In genomic region chr1:109281680-109282496, GRCh38 we compare ENCODE assay signal across 8 cellular contexts. TPM values are rescaled to one million over a fixed set of nuclear protein-coding genes. Genes with fewer than 3 reads are reported as not detected.
DNase-seq lines count a peak whose midpoint lies in the region; ATAC-seq, FAIRE-seq and TF ChIP-seq lines count a peak whose summit lies in the region.

No MANE protein-coding gene starts in this region.

- H3K27me3 Mint-ChIP-seq in astrocyte (ENCODE audit: low read depth, unreplicated experiment), result no peaks in the 10 kb centered on the region

- peak overlapping the region; percentile 31 for H3K27ac ChIP-seq in AG04450 (ENCODE audit: low read depth, low read length)
- no peak overlapping the region for H3K27ac ChIP-seq in HUES48 (ENCODE audit: low read depth, low read length)
- peak overlapping the region; percentile 11 for H3K27ac ChIP-seq in astrocyte (ENCODE audit: low read depth, low read length)
- H3K27ac ChIP-seq in lower lobe of right lung, result peak overlapping the region; percentile 64
- no peak overlapping the region for H3K27ac ChIP-seq in gastrocnemius medialis

- peak overlapping the region; percentile 93 for H3K4me3 ChIP-seq in AG04450 (ENCODE audit: low read depth, low read length)
- peak overlapping the region; percentile 98 for H3K4me3 ChIP-seq in HUES48 (ENCODE audit: low read depth, low read length)
- peak overlapping the region; percentile 91 for H3K4me3 ChIP-seq in astrocyte (ENCODE audit: insufficient read depth, low read depth, low read length)
- H3K4me3 ChIP-seq in lower lobe of right lung, result peak overlapping the region; percentile 77
- H3K4me3 ChIP-seq in gastrocnemius medialis, result no peak overlapping the region

- peak overlapping the region; percentile 99 for H3K4me2 ChIP-seq in astrocyte (ENCODE audit: low read length)

- H3K4me1 ChIP-seq in HUES48 (ENCODE audit: control insufficient read depth, insufficient read depth, low read length) (peaks cover 32% of the 10 kb centered on the region), astrocyte (ENCODE audit: insufficient read depth, low read length) (peaks cover 36% of the 10 kb centered on the region), lower lobe of right lung (peaks cover 38% of the 10 kb centered on the region), gastrocnemius medialis (peaks cover 18 to 19% of the 10 kb centered on the region in 2 donors)

- peaks cover 12% of the 10 kb centered on the region for H3K4me1 Mint-ChIP-seq in astrocyte (ENCODE audit: low read depth, unreplicated experiment)

- H3K9me3 ChIP-seq in AG04450 (ENCODE audit: control insufficient read depth, insufficient read depth, low read length), result no peaks in the 10 kb centered on the region
- no peaks in the 10 kb centered on the region for H3K9me3 ChIP-seq in HUES48 (ENCODE audit: control insufficient read depth, insufficient read depth, low read length)
- no peaks in the 10 kb centered on the region for H3K9me3 ChIP-seq in astrocyte (ENCODE audit: insufficient read depth, low read depth, low read length)
- H3K9me3 ChIP-seq in lower lobe of right lung, result no peaks in the 10 kb centered on the region
- H3K9me3 ChIP-seq in gastrocnemius medialis, result no peaks in the 10 kb centered on the region

- H3K27ac Mint-ChIP-seq in astrocyte (ENCODE audit: unreplicated experiment), result no peak overlapping the region

- no peaks in the 10 kb centered on the region for H4K20me1 ChIP-seq in astrocyte (ENCODE audit: insufficient read depth, low read length)

- TF ChIP-seq POLR2A in gastrocnemius medialis (IDR thresholded peaks at IDR 0.05), result no peak

- H3K36me3 ChIP-seq in HUES48 (ENCODE audit: control insufficient read depth, insufficient read depth, low read length) (peaks cover 34% of the 10 kb centered on the region), astrocyte (ENCODE audit: insufficient read depth, low read length) (no peaks in the 10 kb centered on the region), lower lobe of right lung (no peaks in the 10 kb centered on the region), gastrocnemius medialis (no peaks in the 10 kb centered on the region)

- H3K79me2 ChIP-seq in astrocyte (ENCODE audit: insufficient read depth, low read length), result peaks cover 29% of the 10 kb centered on the region

- CTCF ChIA-PET in AG04450 (lab: Charles Lee), result interaction anchor here (0.7 to 3.0 kb wide), 5 partner anchors 18 to 251 kb away, joined by 3 to 23 read pairs (median 4); partner anchors contain the start of gene SORT1

- intact Hi-C loops in lower lobe of right lung (cut with DNase I), result no loop called here
- intact Hi-C loops in gastrocnemius medialis (cut with DNase I; ENCODE audit: low total_unique reads), result no loop called here
- intact Hi-C loops in posterior vena cava (cut with DNase I), result loop anchor here in 1 of 2 donors (2.0 kb wide), 1 partner anchor 117 kb away; no protein-coding TSS in a partner anchor

- no peak for DNase-seq in AG04450 (ENCODE audit: low read depth, low spot score)
- DNase-seq in astrocyte (ENCODE audit: low read depth), result no peak
- no peak for DNase-seq in lower lobe of right lung
- DNase-seq in gastrocnemius medialis, result no peak
- no peak for DNase-seq in posterior vena cava (ENCODE audit: low spot score)

- FAIRE-seq in astrocyte (lab: Jason Lieb, UNC), result no peak

- H3K4me3 Mint-ChIP-seq in astrocyte (ENCODE audit: unreplicated experiment), result peak overlapping the region; percentile 99

- peaks cover 9% of the 10 kb centered on the region for H3K36me3 Mint-ChIP-seq in astrocyte (ENCODE audit: low read depth, unreplicated experiment)

- H3K27me3 ChIP-seq in AG04450 (ENCODE audit: control insufficient read depth, insufficient read depth, low read length) (no peaks in the 10 kb centered on the region), HUES48 (ENCODE audit: control insufficient read depth, insufficient read depth, low read length) (no peaks in the 10 kb centered on the region), astrocyte (ENCODE audit: insufficient read depth, low read length) (no peaks in the 10 kb centered on the region), lower lobe of right lung (ENCODE audit: low read depth) (no peaks in the 10 kb centered on the region), gastrocnemius medialis (no peaks in the 10 kb centered on the region)

- POLR2A ChIA-PET in AG04450 (lab: Yijun Ruan, JAX), result interaction anchor here (0.6 to 1.8 kb wide), 4 partner anchors 15 to 116 kb away, joined by 3 to 9 read pairs (median 4); partner anchors contain the start of gene SORT1

- H3K9ac ChIP-seq in HUES48 (ENCODE audit: low read depth, low read length) (0 out of 2 replicates have a peak overlapping the region, but pooled peaks have one; percentile 72), astrocyte (ENCODE audit: low read length) (peak overlapping the region; percentile 82)

- TF ChIP-seq CTCF in AG04450 (IDR thresholded peaks at IDR 0.05; ENCODE audit: low read depth, low read length) (no peak), astrocyte (IDR thresholded peaks at IDR 0.05; ENCODE audit: insufficient read depth, low read depth, low read length) (no peak), lower lobe of right lung (IDR thresholded peaks at IDR 0.05) (no peak), gastrocnemius medialis (IDR thresholded peaks at IDR 0.05 in 4 of 5, conservative IDR thresholded peaks at IDR 0.05 in 1 of 5) (no peak)

- in situ Hi-C loops in gastrocnemius medialis (cut with MboI; ENCODE audit: low sequenced_read_pairs in 4 of 4), result loop anchor here in 1 of 4 donors (10.0 to 25.0 kb wide), 2 partner anchors 113 to 255 kb away; partner anchors contain the start of genes GNAI3, GPR61 and SORT1

- ATAC-seq in lower lobe of right lung, result no peak
- ATAC-seq in GM18520 (IDR thresholded peaks at IDR 0.05; ENCODE audit: unreplicated experiment), result no peak
- ATAC-seq in gastrocnemius medialis, result no peak
- no peak for ATAC-seq in GM21825 (IDR thresholded peaks at IDR 0.05; ENCODE audit: unreplicated experiment)

- H2AFZ ChIP-seq in astrocyte (ENCODE audit: low read depth, low read length), result peak overlapping the region; percentile 92

- H3K9me3 Mint-ChIP-seq in astrocyte (ENCODE audit: unreplicated experiment), result no peaks in the 10 kb centered on the region

RNA-seq across cellular contexts. Expression of gene PSRC1, which starts 1.1 kb away (rescaled TPM):
- polyA plus RNA-seq in AG04450 (2011; rRNA removed), result 17.3 and 18.5 TPM in 2 replicates
- polyA minus RNA-seq in AG04450 (2011; rRNA and poly(A)+ RNA removed), result 15.7 and 17.7 TPM in 2 replicates
- 4.5 and 7.7 TPM in 2 replicates for total RNA-seq in astrocyte
- total RNA-seq in lower lobe of right lung, result 4.2 TPM
- 1 to 10 TPM in 1 of 4 donors, under 1 TPM in 2, not detected in 1; 0.19 to 2.3 (median 0.84) TPM for total RNA-seq in gastrocnemius medialis
- 1 to 10 TPM; 1.7 to 2.2 TPM for total RNA-seq in posterior vena cava

RNA-seq across cellular contexts. Expression of gene MYBPHL, which starts 24.9 kb away (rescaled TPM):
- polyA plus RNA-seq in AG04450 (2011; rRNA removed), result not detected in 2 replicates
- polyA minus RNA-seq in AG04450 (2011; rRNA and poly(A)+ RNA removed), result not detected in 2 replicates
- not detected in 2 replicates for total RNA-seq in astrocyte
- total RNA-seq in lower lobe of right lung, result 2.8 TPM
- 1 to 10 TPM in 1 of 4 donors, not detected in 3; 3.1 TPM for total RNA-seq in gastrocnemius medialis
- under 1 TPM in 1 of 2 donors, not detected in 1; 0.29 TPM for total RNA-seq in posterior vena cava

RNA-seq across cellular contexts. Expression of gene CELSR2, which starts 32.5 kb away (rescaled TPM):
- polyA plus RNA-seq in AG04450 (2011; rRNA removed), result 1.1 and 1.8 TPM in 2 replicates
- polyA minus RNA-seq in AG04450 (2011; rRNA and poly(A)+ RNA removed), result 5.1 and 7.2 TPM in 2 replicates
- 8.5 and 10.0 TPM in 2 replicates for total RNA-seq in astrocyte
- 7.2 TPM for total RNA-seq in lower lobe of right lung
- 10 to 100 TPM in 1 of 4 donors, 1 to 10 TPM in 3; 5.8 to 12.5 (median 7.9) TPM for total RNA-seq in gastrocnemius medialis
- 1 to 10 TPM; 2.8 to 3.3 TPM for total RNA-seq in posterior vena cava

Comparison
In these comparisons a context has a peak if more than half of its experiments do, and no peak if none do; other contexts are left out.
1. H3K27ac ChIP-seq: peak in AG04450 (single experiment), astrocyte (single experiment) and lower lobe of right lung (single experiment); none in HUES48 (single experiment) and gastrocnemius medialis (0 of 4).
2. H3K4me3 ChIP-seq: peak in AG04450 (single experiment), HUES48 (single experiment), astrocyte (single experiment) and lower lobe of right lung (single experiment); none in gastrocnemius medialis (0 of 4).